8 cellular contexts compared by ENCODE assay signal in the genomic region with DNA sequence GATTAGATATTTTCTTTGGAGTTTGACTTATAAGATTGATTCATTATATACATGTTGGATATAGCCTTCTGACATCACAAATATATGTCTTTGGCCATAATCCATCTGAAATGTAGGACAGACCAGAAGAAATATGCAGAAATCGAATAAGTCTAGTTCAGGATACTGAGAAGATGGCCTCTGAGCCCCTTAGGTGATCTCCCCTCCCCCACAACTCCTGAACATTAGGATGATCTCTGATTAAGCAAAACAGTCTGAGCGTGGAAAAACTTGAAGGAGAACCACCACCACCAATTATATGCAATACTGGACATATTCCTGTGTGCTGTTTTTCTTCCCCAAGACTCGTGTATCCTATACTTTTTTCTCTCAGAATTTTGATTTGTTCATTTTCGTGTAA. TPM values are rescaled to one million over a fixed set of nuclear protein-coding genes. Genes with fewer than 3 reads are reported as not detected.
DNase-seq lines count a peak whose midpoint lies in the region; TF ChIP-seq lines count a peak whose summit lies in the region.

No MANE protein-coding gene starts in this region.

- H3K4me3 ChIP-seq in AG10803 (ENCODE audit: low read length) (peak overlapping the region; percentile 32), HEK293 (ENCODE audit: low read depth, low read length) (peak overlapping the region; percentile 98), ascending aorta (peak overlapping the region; percentile 4 to 97), mesodermal cell (ENCODE audit: extremely low read depth, insufficient read depth, low read length, poor library complexity, severe bottlenecking) (peak overlapping the region; percentile 91)

- CTCF ChIA-PET in HEK293 (lab: Yijun Ruan, JAX): interaction anchor here (0.9 to 2.2 kb wide), 2 partner anchors 22 to 74 kb away, joined by 3 to 15 read pairs; no protein-coding TSS in a partner anchor

- TF ChIP-seq CTCF in AG10803 (conservative IDR thresholded peaks at IDR 0.05; ENCODE audit: low read length): no peak
- TF ChIP-seq CTCF in HEK293 (tag by site-specific recombination; IDR thresholded peaks at IDR 0.05): no peak
- no peak for TF ChIP-seq CTCF in ascending aorta (IDR thresholded peaks at IDR 0.05)

- H3K36me3 ChIP-seq in HEK293 (ENCODE audit: control insufficient read depth in 2 of 2, insufficient read depth in 1 of 2, low read length in 2 of 2) (peaks cover 0 to under 1% of the 10 kb centered on the region in 2 experiments; a peak in 1 of 3 replicates), ascending aorta (no peaks in the 10 kb centered on the region), mesodermal cell (ENCODE audit: control insufficient read depth, insufficient read depth, low read length) (no peaks in the 10 kb centered on the region)

- WGBS in mesodermal cell (ENCODE audit: insufficient coverage in 2 of 2), 2 experiments: 38 to 50% methylated on average over 1 of the region's 4 CpGs

- POLR2A ChIA-PET in HEK293 (lab: Yijun Ruan, JAX): interaction anchor here (2.6 kb wide), 1 partner anchor 21 kb away, joined by 15 read pairs; no protein-coding TSS in a partner anchor

- intact Hi-C loops in ascending aorta (cut with DNase I): no loop called here

- H3K27ac ChIP-seq in HEK293 (ENCODE audit: extremely low read depth, low read depth, low read length) (no peak overlapping the region; the same call in 1 of the 2 replicates), ascending aorta (peak overlapping the region; percentile 100), mesodermal cell (ENCODE audit: low read depth, low read length, severe bottlenecking) (no peak overlapping the region)

- peaks cover 45% of the 10 kb centered on the region for H3K4me1 ChIP-seq in HEK293 (ENCODE audit: control insufficient read depth, insufficient read depth, low read length)
- peaks cover 15 to 56% of the 10 kb centered on the region in 2 donors for H3K4me1 ChIP-seq in ascending aorta
- peaks cover 20% of the 10 kb centered on the region for H3K4me1 ChIP-seq in mesodermal cell (ENCODE audit: control insufficient read depth, insufficient read depth, low read length, poor library complexity, severe bottlenecking)

- DNase-seq in AG10803 (ENCODE audit: low read depth) (no peak), ascending aorta (ENCODE audit: low spot score in 2 of 2) (no peak), dedifferentiated amniotic fluid mesenchymal stem cell (ENCODE audit: extremely low spot score) (no peak), putamen (ENCODE audit: low spot score) (no peak), NCI-H187 (lab: John Stamatoyannopoulos, UW) (no peak), ureter (ENCODE audit: low spot score) (no peak)

- no peaks in the 10 kb centered on the region for H3K27me3 ChIP-seq in ascending aorta

- no peaks in the 10 kb centered on the region for H3K9me3 ChIP-seq in HEK293 (ENCODE audit: control insufficient read depth, insufficient read depth, low read depth, low read length)
- H3K9me3 ChIP-seq in ascending aorta: no peaks in the 10 kb centered on the region
- H3K9me3 ChIP-seq in mesodermal cell (ENCODE audit: control insufficient read depth, low read length): no peaks in the 10 kb centered on the region

TF ChIP-seq in HEK293, 187 proteins besides CTCF, POLR2A, EP300 and RAD21:
- TF ChIP-seq, protein P1, sequence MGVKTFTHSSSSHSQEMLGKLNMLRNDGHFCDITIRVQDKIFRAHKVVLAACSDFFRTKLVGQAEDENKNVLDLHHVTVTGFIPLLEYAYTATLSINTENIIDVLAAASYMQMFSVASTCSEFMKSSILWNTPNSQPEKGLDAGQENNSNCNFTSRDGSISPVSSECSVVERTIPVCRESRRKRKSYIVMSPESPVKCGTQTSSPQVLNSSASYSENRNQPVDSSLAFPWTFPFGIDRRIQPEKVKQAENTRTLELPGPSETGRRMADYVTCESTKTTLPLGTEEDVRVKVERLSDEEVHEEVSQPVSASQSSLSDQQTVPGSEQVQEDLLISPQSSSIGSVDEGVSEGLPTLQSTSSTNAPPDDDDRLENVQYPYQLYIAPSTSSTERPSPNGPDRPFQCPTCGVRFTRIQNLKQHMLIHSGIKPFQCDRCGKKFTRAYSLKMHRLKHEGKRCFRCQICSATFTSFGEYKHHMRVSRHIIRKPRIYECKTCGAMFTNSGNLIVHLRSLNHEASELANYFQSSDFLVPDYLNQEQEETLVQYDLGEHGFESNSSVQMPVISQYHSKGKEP (tag by site-specific recombination; IDR thresholded peaks at IDR 0.05): no peak
- 0 out of 2 replicates have a peak, but pooled peaks have one; percentile 20 for TF ChIP-seq ZNF335 (tag by site-specific recombination; conservative IDR thresholded peaks at IDR 0.05)
- peak; percentile 38; the same call in 1 of the 2 replicates for TF ChIP-seq IKZF3 (tag by site-specific recombination; IDR thresholded peaks at IDR 0.05)
- no peak for TF ChIP-seq ZNF560 (tag by site-specific recombination; IDR thresholded peaks at IDR 0.05; ENCODE audit: borderline replicate concordance)
- 0 out of 2 replicates have a peak, but pooled peaks have one; percentile 10 for TF ChIP-seq ZXDB (tag by site-specific recombination; IDR thresholded peaks at IDR 0.05)
- peak; percentile 44; the same call in 1 of the 2 replicates for TF ChIP-seq ZBTB17 (tag by site-specific recombination; IDR thresholded peaks at IDR 0.05)
TF ChIP-seq in HEK293: peak in this region for 4.

RNA-seq across cellular contexts. Expression of a gene that starts 3.2 kb away (rescaled TPM):
- total RNA-seq in ascending aorta (239 TPM), ureter (182 TPM)
- polyA plus RNA-seq in mesodermal cell (2013, experiment 1 of 2): 264 TPM
- 186 TPM for polyA plus RNA-seq in mesodermal cell (2013, experiment 2 of 2)

RNA-seq across cellular contexts. Expression of a gene that starts 37.8 kb away (rescaled TPM):
- 24.4 TPM for total RNA-seq in ascending aorta
- polyA plus RNA-seq in mesodermal cell (2013, experiment 1 of 2): 44.3 TPM
- 47.6 TPM for polyA plus RNA-seq in mesodermal cell (2013, experiment 2 of 2)
- total RNA-seq in ureter: 45.0 TPM

Comparison
In these comparisons a context has a peak if more than half of its experiments do, and no peak if none do; other contexts are left out.
1. H3K4me3 ChIP-seq: peak in every context shown above with its lines; median percentile 98 in HEK293; 91 in mesodermal cell; 50 in ascending aorta; 32 in AG10803.
2. H3K27ac ChIP-seq: peak in ascending aorta (2 of 2); none in HEK293 (single experiment) and mesodermal cell (single experiment).